In the genomic region with DNA sequence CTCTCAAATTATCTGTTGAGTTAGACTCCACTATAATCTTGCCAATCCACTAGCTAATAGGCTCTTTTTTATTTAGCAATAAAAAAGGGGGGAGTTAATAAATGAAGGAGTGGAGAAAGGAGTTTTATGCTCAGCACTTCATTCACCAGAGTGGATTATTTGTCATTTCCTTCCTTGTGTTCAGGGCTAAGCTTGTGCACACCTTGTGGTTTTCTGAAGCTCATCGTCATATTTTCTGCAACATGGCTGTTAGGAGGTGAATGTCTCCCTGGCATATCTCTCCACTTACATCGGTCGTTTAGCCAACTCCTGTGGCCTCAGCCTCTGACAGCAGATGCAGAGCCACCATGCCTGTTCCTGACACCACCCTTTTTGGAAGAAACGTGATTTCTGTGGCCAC, we compare ENCODE assay signal across 11 cellular contexts.
A peak's percentile ranks its signal among the peaks of the same experiment; 100 is the strongest.
DNase-seq lines count a peak whose midpoint lies in the region; ATAC-seq and TF ChIP-seq lines count a peak whose summit lies in the region.
"Had no signal": no experiment of that assay in that cellular context is flagged by ENCODE, and none has a peak within 500 bp of the region (broad histone marks: within the 10 kb centered on the region; RNA-seq: fewer than 3 reads in every experiment).

No MANE protein-coding gene starts in this region.

- ATAC-seq in DND-41 (ENCODE audit: insufficient read depth, low read depth) (peak; percentile 59), GM21737 (IDR thresholded peaks at IDR 0.05; ENCODE audit: unreplicated experiment) (no peak)
- ATAC-seq: CD8-positive, alpha-beta T cell had no signal

- H3K4me3 ChIP-seq in DND-41 (ENCODE audit: low read depth in 1 of 2, low read length in 2 of 2), result no peak overlapping the region
- H3K4me3 ChIP-seq: BLaER1 treated with 17β-estradiol and CSF1 and Interleukin-3, amounts not matched to agents 10 nM and 100 nM; HAP-1 had no signal

- no peaks in the 10 kb centered on the region for H3K27me3 ChIP-seq in DND-41 (ENCODE audit: insufficient read depth, low read length, poor library complexity)
- H3K27me3 ChIP-seq: BLaER1 treated with 17β-estradiol and CSF1 and Interleukin-3, amounts not matched to agents 10 nM and 100 nM had no signal

- H3K36me3 Mint-ChIP-seq in nephron progenitor cell (ENCODE audit: low read depth), result peaks cover 71% of the 10 kb centered on the region
- H3K36me3 Mint-ChIP-seq: CD8-positive, alpha-beta T cell had no signal

- no peaks in the 10 kb centered on the region for H3K79me2 ChIP-seq in DND-41 (ENCODE audit: insufficient read depth, low read length)

- no peak overlapping the region for H3K4me2 ChIP-seq in DND-41 (ENCODE audit: insufficient read depth, low read length)
- H3K4me2 ChIP-seq: BLaER1 treated with 17β-estradiol and CSF1 and Interleukin-3, amounts not matched to agents 10 nM and 100 nM; KMS-11 had no signal

- peaks cover 8% of the 10 kb centered on the region for H3K9me3 ChIP-seq in DND-41 (ENCODE audit: insufficient read depth, low read length, severe bottlenecking)
- H3K9me3 ChIP-seq: HAP-1 had no signal

- no peaks in the 10 kb centered on the region for H4K20me1 ChIP-seq in DND-41 (ENCODE audit: insufficient read depth, low read length)
- H4K20me1 ChIP-seq: BLaER1 treated with 17β-estradiol and CSF1 and Interleukin-3, amounts not matched to agents 10 nM and 100 nM had no signal

- H3K4me3 Mint-ChIP-seq in nephron progenitor cell, result no peak overlapping the region
- H3K4me3 Mint-ChIP-seq: CD8-positive, alpha-beta T cell had no signal

- no peak for TF ChIP-seq CTCF in DND-41 (IDR thresholded peaks at IDR 0.05; ENCODE audit: borderline replicate concordance, extremely low read depth, low read length, poor library complexity, severe bottlenecking)
- no peak for TF ChIP-seq CTCF in nephron progenitor cell (IDR thresholded peaks at IDR 0.05)

- peaks cover 40% of the 10 kb centered on the region for H3K4me1 Mint-ChIP-seq in nephron progenitor cell

- peak; percentile 12 for DNase-seq in DND-41
- peak; percentile 25 for DNase-seq in NCI-H526 treated with DMSO at 0.1 percent for 48 hours (lab: John Stamatoyannopoulos, UW)
- DNase-seq in cerebellar cortex (ENCODE audit: low spot score), result peak; percentile 40
- DNase-seq in nephron progenitor cell, result no peak
- DNase-seq in GOT3 (lab: John Stamatoyannopoulos, UW), result no peak
- DNase-seq in globus pallidus (ENCODE audit: low spot score), result no peak
- DNase-seq: CD8-positive, alpha-beta T cell had no signal

- no peaks in the 10 kb centered on the region for H3K27me3 Mint-ChIP-seq in nephron progenitor cell (ENCODE audit: low read depth, poor library complexity)

- H3K4me1 ChIP-seq in DND-41 (ENCODE audit: insufficient read depth, low read length), result peaks cover 29% of the 10 kb centered on the region
- H3K4me1 ChIP-seq: BLaER1 treated with 17β-estradiol and CSF1 and Interleukin-3, amounts not matched to agents 10 nM and 100 nM; HAP-1 had no signal

- H3K27ac Mint-ChIP-seq in nephron progenitor cell, result peak overlapping the region; percentile 70
- H3K27ac Mint-ChIP-seq: CD8-positive, alpha-beta T cell had no signal

- peak overlapping the region; percentile 37 for H2AFZ ChIP-seq in DND-41 (ENCODE audit: low read depth, low read length)

- no peaks in the 10 kb centered on the region for H3K36me3 ChIP-seq in DND-41 (ENCODE audit: insufficient read depth, low read length)
- H3K36me3 ChIP-seq: BLaER1 treated with 17β-estradiol and CSF1 and Interleukin-3, amounts not matched to agents 10 nM and 100 nM; HAP-1 had no signal

- peak overlapping the region; percentile 71 for H3K27ac ChIP-seq in DND-41 (ENCODE audit: low read length)
- H3K27ac ChIP-seq: BLaER1 treated with 17β-estradiol and CSF1 and Interleukin-3, amounts not matched to agents 10 nM and 100 nM; KMS-11 had no signal

- no peak overlapping the region for H3K9ac ChIP-seq in DND-41 (ENCODE audit: low read depth, low read length)
- H3K9ac ChIP-seq: BLaER1 treated with 17β-estradiol and CSF1 and Interleukin-3, amounts not matched to agents 10 nM and 100 nM; KMS-11 had no signal

- H3K9me3 Mint-ChIP-seq in nephron progenitor cell, result peaks cover 20% of the 10 kb centered on the region
- H3K9me3 Mint-ChIP-seq: CD8-positive, alpha-beta T cell had no signal

Comparison
In these comparisons a context has a peak if more than half of its experiments do, and no peak if none do; other contexts are left out.
1. DNase-seq: peak in DND-41 (single experiment), NCI-H526 treated with DMSO at 0.1 percent for 48 hours (single experiment) and cerebellar cortex (single experiment); none in nephron progenitor cell (single experiment), GOT3 (single experiment) and globus pallidus (single experiment).